Comparison of ENCODE assay signal across 8 cellular contexts in genomic region chr19:40420451-40420765, GRCh38. TPM values are rescaled to one million over a fixed set of nuclear protein-coding genes. Genes with fewer than 3 reads are reported as not detected.
DNase-seq lines count a peak whose midpoint lies in the region; ATAC-seq and TF ChIP-seq lines count a peak whose summit lies in the region.

No MANE protein-coding gene starts in this region.

- H2BK15ac ChIP-seq in mesenchymal stem cell (ENCODE audit: low read depth, poor library complexity, severe bottlenecking): peak overlapping the region; percentile 6

- no peak overlapping the region for H4K8ac ChIP-seq in mesenchymal stem cell (ENCODE audit: low read length)

- no peak overlapping the region for H3K23ac ChIP-seq in mesenchymal stem cell (ENCODE audit: low read length in 2 of 2)

- in situ Hi-C loops in astrocyte of the cerebellum (cut with HindIII; ENCODE audit: low sequenced_read_pairs): no loop called here

- TF ChIP-seq CTCF in astrocyte of the cerebellum (IDR thresholded peaks at IDR 0.05; ENCODE audit: low read depth, low read length, missing control alignments) (no peak), type B pancreatic cell (conservative IDR thresholded peaks at IDR 0.05) (no peak)

- no peaks in the 10 kb centered on the region for H3K27me3 ChIP-seq in mesenchymal stem cell (ENCODE audit: control insufficient read depth in 1 of 2, insufficient read depth in 1 of 2, low read length in 2 of 2)

- H3K9ac ChIP-seq in mesenchymal stem cell (ENCODE audit: low read length): peak overlapping the region; percentile 99

- peaks cover 11 to 15% of the 10 kb centered on the region in 2 experiments for H3K36me3 ChIP-seq in mesenchymal stem cell (ENCODE audit: control insufficient read depth in 1 of 2, insufficient read depth in 2 of 2, low read depth in 1 of 2, low read length in 2 of 2)

- no peak overlapping the region for H2AFZ ChIP-seq in mesenchymal stem cell (ENCODE audit: low read depth, low read length)

- H3K9me3 ChIP-seq in mesenchymal stem cell (ENCODE audit: control insufficient read depth, low read length): no peaks in the 10 kb centered on the region

- 63% methylated on average over 13 of the region's 14 CpGs for WGBS in mesenchymal stem cell

- H3K14ac ChIP-seq in mesenchymal stem cell (ENCODE audit: low read length in 2 of 2): no peak overlapping the region

- H3K4me3 Mint-ChIP-seq in activated naive CD4-positive, alpha-beta T cell treated with anti-CD3 and anti-CD28 coated beads, Interleukin-2, amount 10 ng/mL, durations not matched to agents 7 days and 5 days: peak overlapping the region; percentile 81
- peak overlapping the region; percentile 85 for H3K4me3 Mint-ChIP-seq in type B pancreatic cell

- H2BK120ac ChIP-seq in mesenchymal stem cell (ENCODE audit: low read depth, low read length): peak overlapping the region; percentile 44

- H3K27me3 Mint-ChIP-seq in activated naive CD4-positive, alpha-beta T cell treated with anti-CD3 and anti-CD28 coated beads, Interleukin-2, amount 10 ng/mL, durations not matched to agents 7 days and 5 days: peaks cover 6% of the 10 kb centered on the region
- no peaks in the 10 kb centered on the region for H3K27me3 Mint-ChIP-seq in type B pancreatic cell

- ATAC-seq in GM19463 (IDR thresholded peaks at IDR 0.05; ENCODE audit: unreplicated experiment) (no peak), HG03460 (IDR thresholded peaks at IDR 0.05; ENCODE audit: unreplicated experiment) (no peak)

- no peak for DNase-seq in activated naive CD4-positive, alpha-beta T cell treated with anti-CD3 and anti-CD28 coated beads, Interleukin-2, amount 10 ng/mL, durations not matched to agents 7 days and 5 days
- no peak for DNase-seq in activated naive CD4-positive, alpha-beta T cell (lab: John Stamatoyannopoulos, UW)
- no peak for DNase-seq in astrocyte of the cerebellum (ENCODE audit: low read depth)
- DNase-seq in mesenchymal stem cell: no peak
- DNase-seq in type B pancreatic cell (ENCODE audit: extremely low spot score, unreplicated experiment): no peak
- no peak for DNase-seq in effector CD8-positive, alpha-beta T cell (lab: John Stamatoyannopoulos, UW)

- H3K27ac ChIP-seq in mesenchymal stem cell (ENCODE audit: low read length, poor library complexity, severe bottlenecking): peak overlapping the region; percentile 96

- peak overlapping the region; percentile 88 for H3K4me2 ChIP-seq in mesenchymal stem cell (ENCODE audit: low read length, poor library complexity, severe bottlenecking)

- H3K4ac ChIP-seq in mesenchymal stem cell (ENCODE audit: low read depth in 1 of 2, low read length in 2 of 2): peak overlapping the region in 1 of 2 experiments; percentile 96

- no peak overlapping the region for H2BK5ac ChIP-seq in mesenchymal stem cell (ENCODE audit: low read depth, low read length, poor library complexity, severe bottlenecking)

- H4K91ac ChIP-seq in mesenchymal stem cell (ENCODE audit: low read length): no peak overlapping the region

- H3K79me1 ChIP-seq in mesenchymal stem cell (replicated peaks; ENCODE audit: low read length, poor library complexity, severe bottlenecking): peaks cover 6% of the 10 kb centered on the region

- H2AK5ac ChIP-seq in mesenchymal stem cell (ENCODE audit: low read length, severe bottlenecking): no peak overlapping the region

- H3K36me3 Mint-ChIP-seq in activated naive CD4-positive, alpha-beta T cell treated with anti-CD3 and anti-CD28 coated beads, Interleukin-2, amount 10 ng/mL, durations not matched to agents 7 days and 5 days: peaks cover 16% of the 10 kb centered on the region
- H3K36me3 Mint-ChIP-seq in type B pancreatic cell: no peaks in the 10 kb centered on the region

- peaks cover 15% of the 10 kb centered on the region for H3K4me1 ChIP-seq in mesenchymal stem cell (ENCODE audit: control insufficient read depth, insufficient read depth, low read depth, low read length)

- CTCF ChIA-PET in activated naive CD4-positive, alpha-beta T cell treated with anti-CD3 and anti-CD28 coated beads, Interleukin-2, amount 10 ng/mL, durations not matched to agents 7 days and 5 days (lab: Charles Lee): interaction anchor here (0.6 to 2.7 kb wide), 13 partner anchors 9 to 214 kb away, joined by 3 to 15 read pairs (median 4); partner anchors contain the start of genes BLVRB and SERTAD3

- H3K18ac ChIP-seq in mesenchymal stem cell (ENCODE audit: low read depth in 1 of 2, low read length in 2 of 2): peak overlapping the region in 1 of 2 experiments; percentile 98

- H3K27ac Mint-ChIP-seq in activated naive CD4-positive, alpha-beta T cell treated with anti-CD3 and anti-CD28 coated beads, Interleukin-2, amount 10 ng/mL, durations not matched to agents 7 days and 5 days: peak overlapping the region; percentile 95
- peak overlapping the region; percentile 95 for H3K27ac Mint-ChIP-seq in type B pancreatic cell

- H2BK12ac ChIP-seq in mesenchymal stem cell (ENCODE audit: low read length in 2 of 2): no peak overlapping the region

- no peaks in the 10 kb centered on the region for H3K9me3 Mint-ChIP-seq in activated naive CD4-positive, alpha-beta T cell treated with anti-CD3 and anti-CD28 coated beads, Interleukin-2, amount 10 ng/mL, durations not matched to agents 7 days and 5 days
- no peaks in the 10 kb centered on the region for H3K9me3 Mint-ChIP-seq in type B pancreatic cell

- H3K4me1 Mint-ChIP-seq in activated naive CD4-positive, alpha-beta T cell treated with anti-CD3 and anti-CD28 coated beads, Interleukin-2, amount 10 ng/mL, durations not matched to agents 7 days and 5 days: peaks cover 62% of the 10 kb centered on the region
- H3K4me1 Mint-ChIP-seq in type B pancreatic cell (ENCODE audit: unreplicated experiment): peaks cover 18% of the 10 kb centered on the region

- H3K4me3 ChIP-seq in astrocyte of the cerebellum (ENCODE audit: low read depth, low read length): peak overlapping the region; percentile 58
- H3K4me3 ChIP-seq in mesenchymal stem cell (ENCODE audit: insufficient read depth in 1 of 2, low read depth in 1 of 2, low read length in 2 of 2): peak overlapping the region in 1 of 2 experiments; percentile 82

RNA-seq across cellular contexts. Expression of gene SERTAD1, which starts 5.4 kb away (rescaled TPM):
- polyA plus RNA-seq in mesenchymal stem cell (2013, experiment 1 of 2): 11.7 TPM
- polyA plus RNA-seq in mesenchymal stem cell (2013, experiment 2 of 2): 12.3 TPM
- total RNA-seq in type B pancreatic cell (ENCODE audit: low replicate concordance): 9.2 and 14.4 TPM in 2 replicates

RNA-seq across cellular contexts. Expression of gene PRX, which starts 7.2 kb away (rescaled TPM):
- 2.1 TPM for polyA plus RNA-seq in mesenchymal stem cell (2013, experiment 1 of 2)
- 1.9 TPM for polyA plus RNA-seq in mesenchymal stem cell (2013, experiment 2 of 2)
- total RNA-seq in type B pancreatic cell (ENCODE audit: low replicate concordance): 1.2 and 11.7 TPM in 2 replicates

RNA-seq across cellular contexts. Expression of gene SERTAD3, which starts 23.7 kb away (rescaled TPM):
- 22.0 TPM for polyA plus RNA-seq in mesenchymal stem cell (2013, experiment 1 of 2)
- 22.4 TPM for polyA plus RNA-seq in mesenchymal stem cell (2013, experiment 2 of 2)
- total RNA-seq in type B pancreatic cell (ENCODE audit: low replicate concordance): 33.7 and 41.7 TPM in 2 replicates

RNA-seq across cellular contexts. Expression of gene HIPK4, which starts 30.4 kb away (rescaled TPM):
- 0.29 TPM for polyA plus RNA-seq in mesenchymal stem cell (2013, experiment 1 of 2)
- polyA plus RNA-seq in mesenchymal stem cell (2013, experiment 2 of 2): 0.25 TPM
- total RNA-seq in type B pancreatic cell (ENCODE audit: low replicate concordance): 0.12 TPM in 1 of 2 replicates, not detected in the other

RNA-seq across cellular contexts. Expression of gene BLVRB, which starts 45.1 kb away (rescaled TPM):
- 83.8 TPM for polyA plus RNA-seq in mesenchymal stem cell (2013, experiment 1 of 2)
- polyA plus RNA-seq in mesenchymal stem cell (2013, experiment 2 of 2): 80.0 TPM
- total RNA-seq in type B pancreatic cell (ENCODE audit: low replicate concordance): 32.2 and 47.9 TPM in 2 replicates
